Comparison of ENCODE assay signal across 8 cellular contexts in the genomic region with DNA sequence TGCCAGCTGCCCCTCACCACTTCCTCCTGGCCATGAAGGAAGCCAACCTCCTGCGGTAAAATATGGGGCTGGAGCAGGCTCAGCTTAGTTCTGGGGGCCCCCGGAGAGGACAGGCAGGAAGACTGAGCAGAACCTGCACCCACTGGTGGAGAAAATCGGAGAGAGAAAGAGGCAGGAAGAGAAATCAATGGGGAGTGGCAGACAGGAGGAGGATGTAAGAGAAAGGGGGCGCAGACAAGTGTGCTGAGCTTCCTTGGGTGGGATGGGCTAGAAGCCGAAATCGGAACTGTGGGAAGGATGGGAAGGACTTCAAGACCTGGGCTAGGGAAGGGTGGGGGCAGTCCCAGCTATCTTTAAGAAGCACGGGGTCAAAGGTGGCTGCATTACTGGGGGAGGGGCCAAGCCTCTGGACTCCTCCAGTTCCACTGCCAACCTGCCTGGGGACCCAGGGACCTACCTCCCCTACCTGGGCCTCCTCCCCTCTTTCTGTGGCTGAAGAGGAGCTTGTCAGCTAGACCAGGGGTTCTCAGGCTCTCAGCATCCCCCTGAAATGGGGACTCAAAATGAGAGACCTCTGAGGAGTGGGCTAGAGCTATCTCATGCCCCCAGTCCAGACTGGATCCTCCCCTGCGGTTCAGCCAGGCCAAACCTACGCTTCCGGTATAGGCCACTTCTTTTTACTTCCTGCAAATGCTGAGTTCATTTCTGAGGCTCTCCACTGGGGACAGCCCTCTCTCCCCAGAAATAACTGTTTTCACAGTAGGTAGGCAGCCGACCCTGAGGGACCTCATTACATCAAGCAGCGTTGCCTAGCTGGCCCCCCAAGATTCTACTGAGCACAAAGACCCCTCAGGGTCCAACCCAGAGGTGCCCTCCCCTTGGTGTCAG.
DNase-seq lines count a peak whose midpoint lies in the region; ATAC-seq and TF ChIP-seq lines count a peak whose summit lies in the region.

No MANE protein-coding gene starts in this region.

- no peak overlapping the region for H3K4me2 ChIP-seq in MM.1S (ENCODE audit: low read depth, low read length)

- TF ChIP-seq CTCF in MM.1S (IDR thresholded peaks at IDR 0.05; ENCODE audit: low read length) (no peak), foreskin fibroblast (IDR thresholded peaks at IDR 0.05; ENCODE audit: low read depth, low read length) (no peak)

- H3K9me3 Mint-ChIP-seq in activated naive CD4-positive, alpha-beta T cell treated with anti-CD3 and anti-CD28 coated beads, Interleukin-2, amount 50 U/mL, for 24 hours, result no peaks in the 10 kb centered on the region

- peak; percentile 95 for ATAC-seq in HG02938 (IDR thresholded peaks at IDR 0.05; ENCODE audit: unreplicated experiment)

- peaks cover under 1% of the 10 kb centered on the region for H3F3A ChIP-seq in MM.1S (ENCODE audit: insufficient read depth, low read length)

- H3K9me3 ChIP-seq in mucosa of stomach (ENCODE audit: control insufficient read depth, low read length) (no peaks in the 10 kb centered on the region), MM.1S (replicated peaks; ENCODE audit: insufficient read depth, low read length) (no peaks in the 10 kb centered on the region)

- H3K9ac ChIP-seq in mucosa of stomach (ENCODE audit: low read length) (peak overlapping the region; percentile 28), MM.1S (ENCODE audit: low read length) (no peak overlapping the region)

- H3K27ac Mint-ChIP-seq in activated naive CD4-positive, alpha-beta T cell treated with anti-CD3 and anti-CD28 coated beads, Interleukin-2, amount 50 U/mL, for 24 hours, result no peak overlapping the region

- H3K27me3 Mint-ChIP-seq in activated naive CD4-positive, alpha-beta T cell treated with anti-CD3 and anti-CD28 coated beads, Interleukin-2, amount 50 U/mL, for 24 hours, result no peaks in the 10 kb centered on the region

- H3K4me3 ChIP-seq in mucosa of stomach (ENCODE audit: low read length) (no peak overlapping the region), MM.1S (ENCODE audit: low read length) (no peak overlapping the region), foreskin fibroblast (ENCODE audit: low read depth in 1 of 2, low read length in 2 of 2) (no peak overlapping the region)

- H3K36me3 Mint-ChIP-seq in activated naive CD4-positive, alpha-beta T cell treated with anti-CD3 and anti-CD28 coated beads, Interleukin-2, amount 50 U/mL, for 24 hours, result no peaks in the 10 kb centered on the region

- H3K36me3 ChIP-seq in mucosa of stomach (ENCODE audit: control insufficient read depth, insufficient read depth, low read length), result no peaks in the 10 kb centered on the region
- no peaks in the 10 kb centered on the region for H3K36me3 ChIP-seq in MM.1S (replicated peaks; ENCODE audit: insufficient read depth, low read length)

- peaks cover 11% of the 10 kb centered on the region for H3K4me1 Mint-ChIP-seq in activated naive CD4-positive, alpha-beta T cell treated with anti-CD3 and anti-CD28 coated beads, Interleukin-2, amount 50 U/mL, for 24 hours

- no peak for DNase-seq in activated naive CD4-positive, alpha-beta T cell treated with Interleukin-2 at 50 U/mL for 16 hours
- DNase-seq in SKM-1 (lab: John Stamatoyannopoulos, UW; ENCODE audit: unreplicated experiment) (peak; percentile 27), MM.1S (no peak), foreskin fibroblast (no peak), C1 segment of cervical spinal cord (lab: John Stamatoyannopoulos, UW) (no peak)

- H3K4me3 Mint-ChIP-seq in activated naive CD4-positive, alpha-beta T cell treated with anti-CD3 and anti-CD28 coated beads, Interleukin-2, amount 50 U/mL, for 24 hours, result peak overlapping the region; percentile 39

- H4K20me1 ChIP-seq in MM.1S (ENCODE audit: insufficient read depth, low read length), result no peaks in the 10 kb centered on the region

- H3K4me1 ChIP-seq in mucosa of stomach (ENCODE audit: control insufficient read depth, insufficient read depth, low read length) (peaks cover 26% of the 10 kb centered on the region), MM.1S (ENCODE audit: low read length) (peaks cover 3% of the 10 kb centered on the region)

- no peak overlapping the region for H2AFZ ChIP-seq in MM.1S (ENCODE audit: low read length)

- H3K9me2 ChIP-seq in MM.1S (replicated peaks; ENCODE audit: insufficient read depth, low read length), result no peaks in the 10 kb centered on the region

- no peaks in the 10 kb centered on the region for H3K79me2 ChIP-seq in MM.1S (ENCODE audit: low read length)

- H3K27me3 ChIP-seq in mucosa of stomach (ENCODE audit: control insufficient read depth, insufficient read depth, low read length) (no peaks in the 10 kb centered on the region), MM.1S (replicated peaks; ENCODE audit: insufficient read depth, low read length) (no peaks in the 10 kb centered on the region)

- no peak overlapping the region for H3K27ac ChIP-seq in MM.1S (ENCODE audit: low read length)
